8 cellular contexts compared by ENCODE assay signal in the genomic region with DNA sequence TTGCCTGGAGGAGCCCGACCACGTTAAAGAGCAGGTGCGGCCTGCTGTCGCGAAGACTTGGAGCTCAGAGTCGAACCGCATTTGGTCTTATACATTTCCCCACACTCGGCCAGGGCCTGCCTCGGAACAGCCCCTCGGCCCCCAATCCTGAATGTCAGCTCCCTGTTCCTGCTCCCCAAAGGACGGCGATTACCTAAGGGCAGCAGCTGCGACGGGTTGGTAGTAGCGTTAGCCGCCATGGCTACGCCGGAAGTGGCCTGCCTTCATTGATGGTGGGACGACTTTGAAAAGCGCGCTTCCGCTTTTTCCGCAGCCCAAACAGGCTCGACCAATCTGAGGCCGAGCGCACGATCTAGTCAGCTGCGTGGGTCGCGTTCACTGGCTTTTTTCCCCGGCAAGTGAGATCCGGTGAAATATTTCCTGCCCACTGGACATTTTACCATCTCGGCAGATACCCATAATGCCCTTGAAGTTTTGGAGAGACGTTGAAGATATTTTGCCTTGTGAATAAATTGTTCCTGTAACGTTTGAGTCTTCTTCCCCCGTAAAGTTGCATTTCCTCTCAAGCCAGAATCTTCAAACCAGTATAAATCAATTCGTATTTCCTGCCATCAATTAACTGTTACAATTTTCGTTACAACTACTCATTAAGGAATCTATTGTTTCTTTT. TPM values are rescaled to one million over a fixed set of nuclear protein-coding genes. Genes with fewer than 3 reads are reported as not detected.
A peak's percentile ranks its signal among the peaks of the same experiment; 100 is the strongest.
DNase-seq lines count a peak whose midpoint lies in the region; ATAC-seq and TF ChIP-seq lines count a peak whose summit lies in the region.

A gene (minus strand): TSS at position 254 of the 670 bp plus-strand sequence. CDS start 15 bp downstream, at position 239.

- ATAC-seq in GM21381 (IDR thresholded peaks at IDR 0.05; ENCODE audit: unreplicated experiment): peak; percentile 85
- ATAC-seq in activated CD8-positive, alpha-beta memory T cell treated with anti-CD3 and anti-CD28 coated beads, Interleukin-2, amount 10 ng/mL, durations not matched to agents 7 days and 5 days: peak; percentile 84

- no peaks in the 10 kb centered on the region for H3K27me3 ChIP-seq in NT2/D1 (ENCODE audit: insufficient read depth, insufficient read length)
- H3K27me3 ChIP-seq in endodermal cell (ENCODE audit: control insufficient read depth, insufficient read depth, low read length, poor library complexity, severe bottlenecking): no peaks in the 10 kb centered on the region

- TF ChIP-seq CTCF in endodermal cell (conservative IDR thresholded peaks at IDR 0.05): no peak

- peak within 1 kb of the TSS; percentile 82 for H3K4me3 Mint-ChIP-seq in activated CD8-positive, alpha-beta memory T cell treated with anti-CD3 and anti-CD28 coated beads, Interleukin-2, amount 10 ng/mL, durations not matched to agents 7 days and 5 days
- H3K4me3 Mint-ChIP-seq in endodermal cell: peak within 1 kb of the TSS; percentile 85

- H3K4me3 ChIP-seq in NT2/D1 (ENCODE audit: insufficient read length, low read depth) (peak within 1 kb of the TSS; percentile 97), endodermal cell (ENCODE audit: low read length) (peak within 1 kb of the TSS; percentile 98), mesodermal cell (ENCODE audit: extremely low read depth, insufficient read depth, low read length, poor library complexity, severe bottlenecking) (peak within 1 kb of the TSS; percentile 85)

- peaks cover 36% of the 10 kb centered on the region for H3K4me1 Mint-ChIP-seq in activated CD8-positive, alpha-beta memory T cell treated with anti-CD3 and anti-CD28 coated beads, Interleukin-2, amount 10 ng/mL, durations not matched to agents 7 days and 5 days
- peaks cover 9% of the 10 kb centered on the region for H3K4me1 Mint-ChIP-seq in endodermal cell

- H3K9ac ChIP-seq in NT2/D1 (ENCODE audit: insufficient read length, low read depth) (peak within 1 kb of the TSS; percentile 97), endodermal cell (ENCODE audit: extremely low read depth, low read length, poor library complexity, severe bottlenecking) (peak within 1 kb of the TSS; percentile 86)

- H3K36me3 ChIP-seq in NT2/D1 (ENCODE audit: insufficient read depth, insufficient read length, low read length) (peaks cover 34% of the 10 kb centered on the region), endodermal cell (ENCODE audit: control insufficient read depth, insufficient read depth, low read length) (peaks cover 29% of the 10 kb centered on the region), mesodermal cell (ENCODE audit: control insufficient read depth, insufficient read depth, low read length) (peaks cover 15% of the 10 kb centered on the region)

- DNase-seq in COLO668 (lab: John Stamatoyannopoulos, UW; ENCODE audit: unreplicated experiment) (peak; percentile 97), HUDEP-2 (lab: John Stamatoyannopoulos, UW; ENCODE audit: unreplicated experiment in 76 of 76) (peak; percentile 53 to 97 (median 87)), NT2/D1 (ENCODE audit: low read depth, low spot score) (peak; percentile 92), endodermal cell (peak; percentile 95)
- peak; percentile 94 for DNase-seq in activated CD8-positive, alpha-beta memory T cell treated with anti-CD3 and anti-CD28 coated beads, Interleukin-2, amount 10 ng/mL, durations not matched to agents 7 days and 5 days
- peak; percentile 78 to 82 for DNase-seq in stimulated activated CD8-positive, alpha-beta memory T cell treated with anti-CD3 and anti-CD28 coated beads, Interleukin-15, amount 100 ng/mL, for 4 hours (ENCODE audit: low read depth in 2 of 2)

- 0 to 1% methylated on average over 17 to 38 of the region's 38 CpGs for WGBS in endodermal cell (ENCODE audit: insufficient coverage in 1 of 2, insufficient read length in 1 of 2), 2 experiments
- 0 to 4% methylated on average over 26 to 30 of the region's 38 CpGs for WGBS in mesodermal cell (ENCODE audit: insufficient coverage in 2 of 2), 2 experiments

- H3K4me1 ChIP-seq in NT2/D1 (ENCODE audit: insufficient read depth, insufficient read length): no peaks in the 10 kb centered on the region
- peaks cover 4% of the 10 kb centered on the region for H3K4me1 ChIP-seq in endodermal cell (ENCODE audit: control insufficient read depth, insufficient read depth, low read length)
- H3K4me1 ChIP-seq in mesodermal cell (ENCODE audit: control insufficient read depth, insufficient read depth, low read length, poor library complexity, severe bottlenecking): no peaks in the 10 kb centered on the region

- peak within 1 kb of the TSS; percentile 55 for H3K27ac ChIP-seq in endodermal cell (ENCODE audit: low read depth, low read length)
- H3K27ac ChIP-seq in mesodermal cell (ENCODE audit: low read depth, low read length, severe bottlenecking): peak within 1 kb of the TSS; percentile 80

- H3K36me3 Mint-ChIP-seq in activated CD8-positive, alpha-beta memory T cell treated with anti-CD3 and anti-CD28 coated beads, Interleukin-2, amount 10 ng/mL, durations not matched to agents 7 days and 5 days: peaks cover 19% of the 10 kb centered on the region
- peaks cover 24% of the 10 kb centered on the region for H3K36me3 Mint-ChIP-seq in endodermal cell (ENCODE audit: low read depth)

- CTCF ChIA-PET in activated CD8-positive, alpha-beta memory T cell treated with anti-CD3 and anti-CD28 coated beads, Interleukin-2, amount 10 ng/mL, durations not matched to agents 7 days and 5 days (lab: Charles Lee): interaction anchor here (0.9 to 2.4 kb wide), 5 partner anchors 10 to 356 kb away, joined by 3 to 12 read pairs (median 5); no protein-coding TSS in a partner anchor

- no peaks in the 10 kb centered on the region for H3K27me3 Mint-ChIP-seq in activated CD8-positive, alpha-beta memory T cell treated with anti-CD3 and anti-CD28 coated beads, Interleukin-2, amount 10 ng/mL, durations not matched to agents 7 days and 5 days
- no peaks in the 10 kb centered on the region for H3K27me3 Mint-ChIP-seq in endodermal cell (ENCODE audit: insufficient read depth)

- peak within 1 kb of the TSS; percentile 93 for H3K27ac Mint-ChIP-seq in activated CD8-positive, alpha-beta memory T cell treated with anti-CD3 and anti-CD28 coated beads, Interleukin-2, amount 10 ng/mL, durations not matched to agents 7 days and 5 days
- peak within 1 kb of the TSS; percentile 88 for H3K27ac Mint-ChIP-seq in endodermal cell

- no peaks in the 10 kb centered on the region for H3K9me3 Mint-ChIP-seq in activated CD8-positive, alpha-beta memory T cell treated with anti-CD3 and anti-CD28 coated beads, Interleukin-2, amount 10 ng/mL, durations not matched to agents 7 days and 5 days (ENCODE audit: low read depth)
- no peaks in the 10 kb centered on the region for H3K9me3 Mint-ChIP-seq in endodermal cell

- no peaks in the 10 kb centered on the region for H3K9me3 ChIP-seq in NT2/D1 (ENCODE audit: insufficient read depth, low read length)
- H3K9me3 ChIP-seq in endodermal cell (ENCODE audit: control insufficient read depth, low read length): no peaks in the 10 kb centered on the region
- H3K9me3 ChIP-seq in mesodermal cell (ENCODE audit: control insufficient read depth, low read length): no peaks in the 10 kb centered on the region

RNA-seq across cellular contexts. Expression of the gene that starts here (rescaled TPM):
- 10 to 100 TPM; 72.0 to 88.6 TPM for total RNA-seq in activated CD8-positive, alpha-beta memory T cell treated with anti-CD3 and anti-CD28 coated beads, Interleukin-2, amount 10 ng/mL, durations not matched to agents 7 days and 5 days
- total RNA-seq in endodermal cell: 100 to 1,000 TPM in 1 of 2 donors, 10 to 100 TPM in 1; 74.7 to 102 TPM
- 133 TPM for polyA plus RNA-seq in endodermal cell (2013, experiment 1 of 2)
- 120 TPM for polyA plus RNA-seq in endodermal cell (2013, experiment 2 of 2)
- 89.2 TPM for polyA plus RNA-seq in mesodermal cell (2013, experiment 1 of 2)
- 103 TPM for polyA plus RNA-seq in mesodermal cell (2013, experiment 2 of 2)

Comparison
In these comparisons a context has a peak if more than half of its experiments do, and no peak if none do; other contexts are left out.
1. Peak in every context shown above with its lines: DNase-seq, ATAC-seq, H3K4me3 ChIP-seq and H3K27ac ChIP-seq.